ENCODE assay signal across 10 cellular contexts in genomic region chrX:21745756-21746155, GRCh38. TPM values are rescaled to one million over a fixed set of nuclear protein-coding genes. Genes with fewer than 3 reads are reported as not detected.
DNase-seq lines count a peak whose midpoint lies in the region; ATAC-seq, FAIRE-seq and TF ChIP-seq lines count a peak whose summit lies in the region.
"Had no signal": no experiment of that assay in that cellular context is flagged by ENCODE, and none has a peak within 500 bp of the region (broad histone marks: within the 10 kb centered on the region; RNA-seq: fewer than 3 reads in every experiment).

No MANE protein-coding gene starts in this region.

- no peak overlapping the region for H3K4me3 ChIP-seq in keratinocyte (ENCODE audit: control insufficient read depth in 2 of 3, extremely low read depth in 1 of 3, insufficient read depth in 2 of 3, low read depth in 1 of 3, low read length in 3 of 3)

- H2AFZ ChIP-seq in keratinocyte (ENCODE audit: control insufficient read depth, low read length), result no peak overlapping the region

- no peaks in the 10 kb centered on the region for H3K36me3 ChIP-seq in keratinocyte (ENCODE audit: control insufficient read depth in 2 of 2, extremely low read depth in 1 of 2, insufficient read depth in 2 of 2, low read length in 2 of 2)

- H4K20me1 ChIP-seq in keratinocyte (ENCODE audit: control insufficient read depth, extremely low read depth, insufficient read depth, low read length), result no peaks in the 10 kb centered on the region

- TF ChIP-seq CTCF in C4-2B (conservative IDR thresholded peaks at IDR 0.05), result peak; percentile 69
- peak; percentile 44 to 62 (median 56) for TF ChIP-seq CTCF in keratinocyte (optimal IDR thresholded peaks at IDR 0.05 in 1 of 3, IDR thresholded peaks at IDR 0.05 in 1 of 3, conservative IDR thresholded peaks at IDR 0.05 in 1 of 3; ENCODE audit: extremely low read depth in 1 of 3, insufficient read depth in 2 of 3, low read length in 3 of 3)

- dilution Hi-C loops in keratinocyte (cut with MboI; ENCODE audit: extremely low pct_ligation_motif_present, low sequenced_read_pairs), result no loop called here

- H3K4me1 ChIP-seq in keratinocyte (ENCODE audit: control insufficient read depth, extremely low read depth, insufficient read depth, low read length), result no peaks in the 10 kb centered on the region

- FAIRE-seq in RCC 7860 (lab: Jason Lieb, UNC), result peak; percentile 56
- peak; percentile 41 for FAIRE-seq in keratinocyte (lab: Jason Lieb, UNC)

- no peak for DNase-seq in RCC 7860 (ENCODE audit: low spot score)
- peak; percentile 23 for DNase-seq in activated naive CD4-positive, alpha-beta T cell treated with anti-CD3 and anti-CD28 coated beads, Interleukin-2, amount 50 U/mL, for 16 hours
- DNase-seq in keratinocyte (ENCODE audit: low read depth, low spot score), result no peak
- peak; percentile 7 to 26 for DNase-seq in stimulated activated CD8-positive, alpha-beta memory T cell treated with anti-CD3 and anti-CD28 coated beads, Interleukin-2, amount 100 ng/mL, for 48 hours (ENCODE audit: low read depth in 2 of 2)
- no peak for DNase-seq in mesenteric fat pad (ENCODE audit: low spot score)

- H3K9me1 ChIP-seq in keratinocyte (ENCODE audit: control insufficient read depth, extremely low read depth, insufficient read depth, low read length), result no peaks in the 10 kb centered on the region

- H3K4me2 ChIP-seq in keratinocyte (ENCODE audit: control insufficient read depth, extremely low read depth, insufficient read depth, low read depth, low read length), result no peak overlapping the region

- H3K9ac ChIP-seq in keratinocyte (ENCODE audit: control insufficient read depth, extremely low read depth, insufficient read depth, low read length), result no peak overlapping the region

- ATAC-seq in GM19351 (IDR thresholded peaks at IDR 0.05; ENCODE audit: unreplicated experiment) (peak; percentile 73), HG03442 (IDR thresholded peaks at IDR 0.05; ENCODE audit: unreplicated experiment) (no peak)

- no peak overlapping the region for H3K27ac ChIP-seq in C4-2B
- no peak overlapping the region for H3K27ac ChIP-seq in keratinocyte (ENCODE audit: control insufficient read depth, insufficient read depth, low read length)

- H3K79me2 ChIP-seq in keratinocyte (ENCODE audit: control insufficient read depth, insufficient read depth, low read length), result no peaks in the 10 kb centered on the region

- H3K9me3 ChIP-seq in keratinocyte (ENCODE audit: control insufficient read depth, low read depth, low read length), result no peaks in the 10 kb centered on the region

- H3K27me3 ChIP-seq in keratinocyte (ENCODE audit: control insufficient read depth, extremely low read depth, insufficient read depth, low read length), result no peaks in the 10 kb centered on the region

RNA-seq across cellular contexts. Expression of gene SMPX, which starts 12.2 kb away (rescaled TPM):
- polyA plus RNA-seq in keratinocyte, result not detected in 3 replicates
- not detected for polyA plus RNA-seq in keratinocyte (2011; ENCODE audit: low read depth)
- not detected in 2 replicates for polyA plus RNA-seq in keratinocyte (2011; cell fraction: cytosol; rRNA removed)
- polyA plus RNA-seq in keratinocyte (2011; cell fraction: nucleus; rRNA removed), result not detected in 2 replicates
- polyA plus RNA-seq in keratinocyte (2012; ENCODE audit: low replicate concordance), result not detected in 2 replicates
- polyA minus RNA-seq in keratinocyte, result not detected in 3 replicates
- not detected for polyA minus RNA-seq in keratinocyte (2011; cell fraction: cytosol; rRNA and poly(A)+ RNA removed)
- polyA minus RNA-seq in keratinocyte (2011; cell fraction: nucleus; rRNA and poly(A)+ RNA removed), result not detected in 2 replicates
- not detected for total RNA-seq in mesenteric fat pad
- total RNA-seq: HT1080 had no signal
- polyA plus RNA-seq: immature natural killer cell had no signal

Comparison
In these comparisons a context has a peak if more than half of its experiments do, and no peak if none do; other contexts are left out.
1. DNase-seq: peak in activated naive CD4-positive, alpha-beta T cell treated with anti-CD3 and anti-CD28 coated beads, Interleukin-2, amount 50 U/mL, for 16 hours (single experiment) and stimulated activated CD8-positive, alpha-beta memory T cell treated with anti-CD3 and anti-CD28 coated beads, Interleukin-2, amount 100 ng/mL, for 48 hours (2 of 2); none in RCC 7860 (single experiment), keratinocyte (single experiment) and mesenteric fat pad (single experiment).